ENCODE assay signal across 1 cellular context in genomic region chr11:71563401-71563800, GRCh38.
A peak's percentile ranks its signal among the peaks of the same experiment; 100 is the strongest.
TF ChIP-seq lines count a peak whose summit lies in the region.

No MANE protein-coding gene starts in this region.

TF ChIP-seq in HepG2, 621 proteins besides CTCF, POLR2A, EP300 and RAD21:
- TF ChIP-seq ELF3 (CRISPR knock-in tag; IDR thresholded peaks at IDR 0.05) (peak; percentile 44; the same call in 1 of the 2 replicates), GZF1 (CRISPR knock-in tag; IDR thresholded peaks at IDR 0.05) (no peak), IRF2 (CRISPR knock-in tag; IDR thresholded peaks at IDR 0.05) (peak; percentile 23; the same call in 1 of the 2 replicates), MED1 (CRISPR knock-in tag; IDR thresholded peaks at IDR 0.05) (0 out of 2 replicates have a peak, but pooled peaks have one; percentile 37), ZBTB20 (CRISPR knock-in tag; IDR thresholded peaks at IDR 0.05; ENCODE audit: borderline replicate concordance, low read depth) (0 out of 2 replicates have a peak, but pooled peaks have one; percentile 34), ZNF501 (CRISPR knock-in tag; IDR thresholded peaks at IDR 0.05) (peak; percentile 55; the same call in 1 of the 2 replicates), STAG1 (CRISPR knock-in tag; IDR thresholded peaks at IDR 0.05) (peak; percentile 87), TBP (CRISPR knock-in tag; IDR thresholded peaks at IDR 0.05) (no peak), GATAD2A (CRISPR knock-in tag; IDR thresholded peaks at IDR 0.05) (0 out of 2 replicates have a peak, but pooled peaks have one; percentile 19), HMGXB4 (CRISPR knock-in tag; IDR thresholded peaks at IDR 0.05; ENCODE audit: borderline replicate concordance in 1 of 2, low read depth in 1 of 2) (0 out of 4 replicates have a peak, but pooled peaks of 1 of the 2 experiments have one; percentile 23), CREB1 (IDR thresholded peaks at IDR 0.05) (no peak), CREB1 (CRISPR knock-in tag; IDR thresholded peaks at IDR 0.05) (no peak), ZNF512 (CRISPR knock-in tag; IDR thresholded peaks at IDR 0.05) (peak; percentile 93), NONO (IDR thresholded peaks at IDR 0.05) (no peak), NONO (CRISPR knock-in tag; conservative IDR thresholded peaks at IDR 0.05) (0 out of 2 replicates have a peak, but pooled peaks have one; percentile 42), ZBTB38 (CRISPR knock-in tag; IDR thresholded peaks at IDR 0.05) (peak; percentile 46; the same call in 1 of the 2 replicates), SOX6 (IDR thresholded peaks at IDR 0.05) (no peak), SOX6 (CRISPR knock-in tag; IDR thresholded peaks at IDR 0.05) (peak; percentile 20; the same call in 1 of the 2 replicates), TEAD3 (CRISPR knock-in tag; optimal IDR thresholded peaks at IDR 0.05; ENCODE audit: borderline replicate concordance) (peak; percentile 46), SMC3 (IDR thresholded peaks at IDR 0.05; ENCODE audit: low read length) (peak; percentile 77), DNMT1 (CRISPR knock-in tag; IDR thresholded peaks at IDR 0.05) (no peak)
- TF ChIP-seq, protein P1, sequence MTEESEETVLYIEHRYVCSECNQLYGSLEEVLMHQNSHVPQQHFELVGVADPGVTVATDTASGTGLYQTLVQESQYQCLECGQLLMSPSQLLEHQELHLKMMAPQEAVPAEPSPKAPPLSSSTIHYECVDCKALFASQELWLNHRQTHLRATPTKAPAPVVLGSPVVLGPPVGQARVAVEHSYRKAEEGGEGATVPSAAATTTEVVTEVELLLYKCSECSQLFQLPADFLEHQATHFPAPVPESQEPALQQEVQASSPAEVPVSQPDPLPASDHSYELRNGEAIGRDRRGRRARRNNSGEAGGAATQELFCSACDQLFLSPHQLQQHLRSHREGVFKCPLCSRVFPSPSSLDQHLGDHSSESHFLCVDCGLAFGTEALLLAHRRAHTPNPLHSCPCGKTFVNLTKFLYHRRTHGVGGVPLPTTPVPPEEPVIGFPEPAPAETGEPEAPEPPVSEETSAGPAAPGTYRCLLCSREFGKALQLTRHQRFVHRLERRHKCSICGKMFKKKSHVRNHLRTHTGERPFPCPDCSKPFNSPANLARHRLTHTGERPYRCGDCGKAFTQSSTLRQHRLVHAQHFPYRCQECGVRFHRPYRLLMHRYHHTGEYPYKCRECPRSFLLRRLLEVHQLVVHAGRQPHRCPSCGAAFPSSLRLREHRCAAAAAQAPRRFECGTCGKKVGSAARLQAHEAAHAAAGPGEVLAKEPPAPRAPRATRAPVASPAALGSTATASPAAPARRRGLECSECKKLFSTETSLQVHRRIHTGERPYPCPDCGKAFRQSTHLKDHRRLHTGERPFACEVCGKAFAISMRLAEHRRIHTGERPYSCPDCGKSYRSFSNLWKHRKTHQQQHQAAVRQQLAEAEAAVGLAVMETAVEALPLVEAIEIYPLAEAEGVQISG (CRISPR knock-in tag; IDR thresholded peaks at IDR 0.05): 0 out of 2 replicates have a peak, but pooled peaks have one; percentile 28
- TF ChIP-seq, protein P2, sequence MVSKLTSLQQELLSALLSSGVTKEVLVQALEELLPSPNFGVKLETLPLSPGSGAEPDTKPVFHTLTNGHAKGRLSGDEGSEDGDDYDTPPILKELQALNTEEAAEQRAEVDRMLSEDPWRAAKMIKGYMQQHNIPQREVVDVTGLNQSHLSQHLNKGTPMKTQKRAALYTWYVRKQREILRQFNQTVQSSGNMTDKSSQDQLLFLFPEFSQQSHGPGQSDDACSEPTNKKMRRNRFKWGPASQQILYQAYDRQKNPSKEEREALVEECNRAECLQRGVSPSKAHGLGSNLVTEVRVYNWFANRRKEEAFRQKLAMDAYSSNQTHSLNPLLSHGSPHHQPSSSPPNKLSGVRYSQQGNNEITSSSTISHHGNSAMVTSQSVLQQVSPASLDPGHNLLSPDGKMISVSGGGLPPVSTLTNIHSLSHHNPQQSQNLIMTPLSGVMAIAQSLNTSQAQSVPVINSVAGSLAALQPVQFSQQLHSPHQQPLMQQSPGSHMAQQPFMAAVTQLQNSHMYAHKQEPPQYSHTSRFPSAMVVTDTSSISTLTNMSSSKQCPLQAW (CRISPR knock-in tag; IDR thresholded peaks at IDR 0.05): 0 out of 2 replicates have a peak, but pooled peaks have one; percentile 25
